8 cellular contexts compared by ENCODE assay signal in genomic region chr1:43973981-43974442, GRCh38. TPM values are rescaled to one million over a fixed set of nuclear protein-coding genes. Genes with fewer than 3 reads are reported as not detected.
DNase-seq lines count a peak whose midpoint lies in the region; ATAC-seq and TF ChIP-seq lines count a peak whose summit lies in the region.

No MANE protein-coding gene starts in this region.

- peaks cover 36% of the 10 kb centered on the region for H3K36me3 ChIP-seq in upper lobe of right lung

- in situ Hi-C loops in astrocyte of the cerebellum (cut with HindIII; ENCODE audit: low sequenced_read_pairs) = loop anchor here (5.0 to 10.0 kb wide), 2 partner anchors 51 to 207 kb away; no protein-coding TSS in a partner anchor

- no peaks in the 10 kb centered on the region for H3K27me3 ChIP-seq in upper lobe of right lung

- H3K9me3 ChIP-seq in upper lobe of right lung = no peaks in the 10 kb centered on the region

- H3K4me1 ChIP-seq in upper lobe of right lung = peaks cover 43% of the 10 kb centered on the region

- H3K27ac ChIP-seq in C4-2B (peak overlapping the region; percentile 96), upper lobe of right lung (peak overlapping the region; percentile 95)

- no peak for TF ChIP-seq CTCF in C4-2B (conservative IDR thresholded peaks at IDR 0.05)
- TF ChIP-seq CTCF in astrocyte of the cerebellum (IDR thresholded peaks at IDR 0.05; ENCODE audit: low read depth, low read length, missing control alignments) = no peak
- TF ChIP-seq CTCF in lower leg skin (IDR thresholded peaks at IDR 0.05) = no peak
- no peak for TF ChIP-seq CTCF in upper lobe of right lung (IDR thresholded peaks at IDR 0.05)

- ATAC-seq in upper lobe of right lung (no peak), GM21515 (IDR thresholded peaks at IDR 0.05; ENCODE audit: unreplicated experiment) (no peak)

- peak overlapping the region; percentile 95 for H3K4me3 ChIP-seq in astrocyte of the cerebellum (ENCODE audit: low read depth, low read length)
- H3K4me3 ChIP-seq in lower leg skin (ENCODE audit: low read depth, poor library complexity, severe bottlenecking) = peak overlapping the region; percentile 66
- peak overlapping the region; percentile 94 for H3K4me3 ChIP-seq in upper lobe of right lung

- peak; percentile 4 for DNase-seq in HT-29 (ENCODE audit: low spot score)
- no peak for DNase-seq in astrocyte of the cerebellum (ENCODE audit: low read depth)
- DNase-seq in lower leg skin (ENCODE audit: low spot score in 2 of 2) = no peak
- DNase-seq in upper lobe of right lung = no peak
- DNase-seq in NCI-H69 (lab: John Stamatoyannopoulos, UW) = no peak
- no peak for DNase-seq in stimulated activated CD8-positive, alpha-beta memory T cell treated with anti-CD3 and anti-CD28 coated beads, Interleukin-4, amount 100 ng/mL, for 48 hours

- no peak for TF ChIP-seq POLR2A in lower leg skin (IDR thresholded peaks at IDR 0.05)

- intact Hi-C loops in lower leg skin (cut with DNase I; ENCODE audit: low total_unique reads) = no loop called here
- intact Hi-C loops in upper lobe of right lung (cut with DNase I) = no loop called here

- WGBS in lower leg skin, 2 donors = 36% methylated on average over 9 of the region's 9 CpGs

RNA-seq across cellular contexts. Expression of gene ATP6V0B, which starts 0.7 kb away (rescaled TPM):
- 254 and 277 TPM in 2 replicates for total RNA-seq in HT-29 (2014; rRNA removed; shearing (Covaris generic))
- total RNA-seq in lower leg skin (100 to 1,000 TPM; 135 to 180 (median 169) TPM), upper lobe of right lung (191 TPM)

RNA-seq across cellular contexts. Expression of gene DPH2, which starts 4.2 kb away (rescaled TPM):
- 118 and 120 TPM in 2 replicates for total RNA-seq in HT-29 (2014; rRNA removed; shearing (Covaris generic))
- total RNA-seq in lower leg skin (10 to 100 TPM; 12.8 to 26.6 (median 17.7) TPM), upper lobe of right lung (18.8 TPM)

RNA-seq across cellular contexts. Expression of gene B4GALT2, which starts 5.0 kb away (rescaled TPM):
- total RNA-seq in HT-29 (2014; rRNA removed; shearing (Covaris generic)) = 153 and 159 TPM in 2 replicates
- 10 to 100 TPM; 21.6 to 50.5 (median 30.3) TPM for total RNA-seq in lower leg skin
- 23.8 TPM for total RNA-seq in upper lobe of right lung

RNA-seq across cellular contexts. Expression of gene CCDC24, which starts 17.4 kb away (rescaled TPM):
- total RNA-seq in HT-29 (2014; rRNA removed; shearing (Covaris generic)) = 8.8 and 9.2 TPM in 2 replicates
- 1 to 10 TPM; 1.6 to 6.1 (median 2.7) TPM for total RNA-seq in lower leg skin
- total RNA-seq in upper lobe of right lung = 5.3 TPM

RNA-seq across cellular contexts. Expression of gene IPO13, which starts 27.3 kb away (rescaled TPM):
- total RNA-seq in HT-29 (2014; rRNA removed; shearing (Covaris generic)) = 19.1 and 24.6 TPM in 2 replicates
- 10 to 100 TPM; 14.6 to 24.1 (median 18.2) TPM for total RNA-seq in lower leg skin
- 24.9 TPM for total RNA-seq in upper lobe of right lung
